20 cellular contexts compared by ENCODE assay signal in genomic region chr4:151242305-151242704, GRCh38. TPM values are rescaled to one million over a fixed set of nuclear protein-coding genes. Genes with fewer than 3 reads are reported as not detected.
DNase-seq lines count a peak whose midpoint lies in the region; ATAC-seq and TF ChIP-seq lines count a peak whose summit lies in the region.
"Had no signal": no experiment of that assay in that cellular context is flagged by ENCODE, and none has a peak within 500 bp of the region (broad histone marks: within the 10 kb centered on the region; RNA-seq: fewer than 3 reads in every experiment).

No MANE protein-coding gene starts in this region.

- CTCF ChIA-PET in Caco-2 (lab: Charles Lee) = no interaction called here
- CTCF ChIA-PET in WTC11 (lab: Charles Lee) = interaction anchor here (0.8 to 1.2 kb wide), 2 partner anchors 31 to 371 kb away, joined by 3 read pairs; no protein-coding TSS in a partner anchor

- H3K4me1 Mint-ChIP-seq in Caco-2 (ENCODE audit: low read depth, unreplicated experiment) (peaks cover 12% of the 10 kb centered on the region), WTC11 (peaks cover 45% of the 10 kb centered on the region)
- H3K4me1 Mint-ChIP-seq: B cell; CD4-positive, CD25-positive, alpha-beta regulatory T cell had no signal

- intact Hi-C loops in Caco-2 (cut with micrococcal nuclease; ENCODE audit: unreplicated experiment) (no loop called here), esophagus muscularis mucosa (cut with DNase I) (no loop called here)

- H3K27ac Mint-ChIP-seq in Caco-2 (ENCODE audit: unreplicated experiment) = peak overlapping the region; percentile 51
- peak overlapping the region; percentile 94 for H3K27ac Mint-ChIP-seq in WTC11
- H3K27ac Mint-ChIP-seq: B cell; CD4-positive, CD25-positive, alpha-beta regulatory T cell; CD8-positive, alpha-beta T cell; HFFc6 had no signal

- H3K36me3 ChIP-seq in Caco-2 (ENCODE audit: control insufficient read depth, insufficient read depth, low read length) (no peaks in the 10 kb centered on the region), esophagus muscularis mucosa (no peaks in the 10 kb centered on the region)
- H3K36me3 ChIP-seq: BLaER1, HAP-1 had no signal

- POLR2A ChIA-PET in Caco-2 (lab: Charles Lee) = no interaction called here
- POLR2A ChIA-PET in WTC11 (lab: Charles Lee) = interaction anchor here (0.9 kb wide), 1 partner anchor 15 kb away, joined by 3 read pairs; no protein-coding TSS in a partner anchor

- H3K4me3 ChIP-seq in Caco-2 (ENCODE audit: low read depth, low read length) (no peak overlapping the region), esophagus muscularis mucosa (no peak overlapping the region)
- H3K4me3 ChIP-seq: BLaER1, HAP-1 had no signal

- WGBS in esophagus muscularis mucosa = 90% methylated on average over 2 of the region's 2 CpGs

- H3K36me3 Mint-ChIP-seq in Caco-2 (ENCODE audit: insufficient read depth, unreplicated experiment) = peaks cover 14% of the 10 kb centered on the region
- peaks cover 6% of the 10 kb centered on the region for H3K36me3 Mint-ChIP-seq in WTC11
- H3K36me3 Mint-ChIP-seq: CD4-positive, CD25-positive, alpha-beta regulatory T cell; CD8-positive, alpha-beta T cell had no signal

- no peak for TF ChIP-seq POLR2A in esophagus muscularis mucosa (IDR thresholded peaks at IDR 0.05; ENCODE audit: low read depth)

- H3K4me3 Mint-ChIP-seq in Caco-2 (ENCODE audit: unreplicated experiment) (no peak overlapping the region), WTC11 (no peak overlapping the region)
- H3K4me3 Mint-ChIP-seq: B cell; CD4-positive, CD25-positive, alpha-beta regulatory T cell; CD8-positive, alpha-beta T cell; HFFc6 had no signal

- no peaks in the 10 kb centered on the region for H3K9me3 ChIP-seq in Caco-2
- no peaks in the 10 kb centered on the region for H3K9me3 ChIP-seq in esophagus muscularis mucosa
- H3K9me3 ChIP-seq: BLaER1, HAP-1 had no signal

- TF ChIP-seq EP300 in esophagus muscularis mucosa (IDR thresholded peaks at IDR 0.05) = no peak

- ATAC-seq in WTC11 (peak; percentile 65), GM21360 (IDR thresholded peaks at IDR 0.05; ENCODE audit: unreplicated experiment) (no peak), GM21381 (IDR thresholded peaks at IDR 0.05; ENCODE audit: unreplicated experiment) (no peak)
- ATAC-seq: CD8-positive, alpha-beta T cell had no signal

- DNase-seq in Caco-2 = no peak
- no peak for DNase-seq in WTC11 (ENCODE audit: low spot score)
- DNase-seq in esophagus muscularis mucosa (ENCODE audit: extremely low spot score) = peak; percentile 29
- DNase-seq in NCI-H510A treated with DMSO at 0.1 percent for 48 hours (lab: John Stamatoyannopoulos, UW) = no peak
- DNase-seq: CD4-positive, CD25-positive, alpha-beta regulatory T cell; CD8-positive, alpha-beta T cell; DMS53; DMS79 treated with DMSO at 0.1 percent for 48 hours; GF-D8; HFFc6 had no signal

- no peaks in the 10 kb centered on the region for H3K27me3 ChIP-seq in Caco-2 (replicated peaks; ENCODE audit: control insufficient read depth, insufficient read depth, low read length)
- H3K27me3 ChIP-seq in esophagus muscularis mucosa = no peaks in the 10 kb centered on the region
- H3K27me3 ChIP-seq: BLaER1 had no signal

- H3K27me3 Mint-ChIP-seq in Caco-2 (ENCODE audit: insufficient read depth, unreplicated experiment) (no peaks in the 10 kb centered on the region), WTC11 (ENCODE audit: low read depth) (no peaks in the 10 kb centered on the region)

- BruUV-seq in Caco-2 (replicated peaks; lab: Mats Ljungman, UMichigan) = no TSS peak

- H3K4me1 ChIP-seq in Caco-2 = peaks cover 16% of the 10 kb centered on the region; the same call in 1 of the 2 replicates
- peaks cover 3 to 17% (median 14%) of the 10 kb centered on the region in 4 donors for H3K4me1 ChIP-seq in esophagus muscularis mucosa
- H3K4me1 ChIP-seq: BLaER1 had no signal

- H3K27ac ChIP-seq in esophagus muscularis mucosa (replicated peaks in 1 of 4) = no peak overlapping the region
- H3K27ac ChIP-seq: 22Rv1, BLaER1, C4-2B had no signal

- H3K9me3 Mint-ChIP-seq in Caco-2 (ENCODE audit: unreplicated experiment) (peaks cover 6% of the 10 kb centered on the region), WTC11 (0 out of 2 replicates have a peak, but pooled peaks cover 6% of the 10 kb centered on the region)
- H3K9me3 Mint-ChIP-seq: CD8-positive, alpha-beta T cell; HFFc6 had no signal

- TF ChIP-seq CTCF in Caco-2 (IDR thresholded peaks at IDR 0.05; ENCODE audit: insufficient read depth in 1 of 2, low read depth in 1 of 2, low read length in 1 of 2, severe bottlenecking in 1 of 2, unreplicated experiment in 1 of 2) (no peak), WTC11 (IDR thresholded peaks at IDR 0.05) (no peak), esophagus muscularis mucosa (IDR thresholded peaks at IDR 0.05) (no peak)

TF ChIP-seq in WTC11, 78 proteins besides CTCF, POLR2A, EP300 and RAD21:
- no peak for TF ChIP-seq ZNF671 (CRISPR knock-in tag; IDR thresholded peaks at IDR 0.05)
- no peak for TF ChIP-seq ZNF532 (CRISPR knock-in tag; IDR thresholded peaks at IDR 0.05; ENCODE audit: borderline replicate concordance)
- TF ChIP-seq TCF7 (CRISPR knock-in tag; IDR thresholded peaks at IDR 0.05; ENCODE audit: low read depth) = no peak
- TF ChIP-seq E2F4 (CRISPR knock-in tag; IDR thresholded peaks at IDR 0.05; ENCODE audit: borderline replicate concordance, low read depth) = no peak

RNA-seq across cellular contexts. Expression of gene PRSS48, which starts 34.7 kb away (rescaled TPM):
- total RNA-seq in Caco-2 (2022) (not detected in 2 replicates), WTC11 (2021) (not detected in 3 replicates), esophagus muscularis mucosa (not detected)
- total RNA-seq: B cell; CD4-positive, CD25-positive, alpha-beta regulatory T cell; CD8-positive, alpha-beta T cell; Daoy; G401; H4; HFFc6 had no signal
